1 cellular context compared by ENCODE assay signal in genomic region chr2:230262246-230262645, GRCh38.
TF ChIP-seq lines count a peak whose summit lies in the region.

No MANE protein-coding gene starts in this region.

TF ChIP-seq in GM12891, 5 proteins besides CTCF, POLR2A, EP300 and RAD21 (continued from another document):
- no peak for TF ChIP-seq PAX5 (IDR thresholded peaks at IDR 0.05; ENCODE audit: insufficient read depth, low read length, severe bottlenecking)
- TF ChIP-seq POU2F2 (IDR thresholded peaks at IDR 0.05; ENCODE audit: low read depth, low read length) = no peak
- no peak for TF ChIP-seq POLR2AphosphoS5 (IDR thresholded peaks at IDR 0.05; ENCODE audit: low read depth, low read length)
